ENCODE assay signal across 6 cellular contexts in the genomic region with DNA sequence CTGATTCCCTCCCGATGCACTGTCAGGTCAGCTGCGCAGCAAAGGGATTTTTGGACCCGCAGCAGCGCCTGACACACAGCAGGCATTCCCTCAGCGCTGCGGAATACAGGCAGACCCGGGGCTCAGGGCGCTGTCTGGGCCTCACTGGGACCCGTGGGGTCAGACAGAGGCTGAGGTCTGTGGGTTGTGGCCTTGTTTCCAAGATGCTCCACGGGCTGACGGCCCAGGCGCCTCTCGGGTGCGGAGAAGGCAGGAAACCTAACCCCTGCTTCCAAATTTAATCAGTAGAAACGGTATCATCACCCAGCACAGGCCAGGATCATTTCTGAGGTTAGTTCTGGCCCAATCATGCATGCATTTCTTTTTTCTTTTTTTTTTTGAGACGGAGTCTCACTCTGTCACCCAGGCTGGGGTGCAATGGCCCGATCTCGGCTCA. TPM values are rescaled to one million over a fixed set of nuclear protein-coding genes. Genes with fewer than 3 reads are reported as not detected.
DNase-seq lines count a peak whose midpoint lies in the region; TF ChIP-seq lines count a peak whose summit lies in the region.

No MANE protein-coding gene starts in this region.

- WGBS in thyroid gland, 2 donors: 68 to 77% methylated on average over 13 to 16 of the region's 18 CpGs

- no peaks in the 10 kb centered on the region for H3K27me3 ChIP-seq in thyroid gland

- TF ChIP-seq POLR2A in thyroid gland (IDR thresholded peaks at IDR 0.05): no peak

- no peaks in the 10 kb centered on the region for H3K36me3 ChIP-seq in thyroid gland

- intact Hi-C loops in activated CD4-positive, alpha-beta T cell treated with anti-CD3 and anti-CD28 coated beads, Interleukin-2, amount 10 ng/mL, durations not matched to agents 24 days and 14 days (cut with micrococcal nuclease): loop anchor here (1.0 kb wide), 3 partner anchors 17 to 134 kb away; a partner anchor contains a TSS
- intact Hi-C loops in thyroid gland (cut with DNase I): loop anchor here (2.0 kb wide), 1 partner anchor 71 kb away; no protein-coding TSS in a partner anchor

- H3K9me3 ChIP-seq in thyroid gland: no peaks in the 10 kb centered on the region

- peak overlapping the region; percentile 74 for H3K4me3 Mint-ChIP-seq in activated CD4-positive, alpha-beta T cell treated with anti-CD3 and anti-CD28 coated beads, Interleukin-2, amount 10 ng/mL, durations not matched to agents 24 days and 14 days
- H3K4me3 Mint-ChIP-seq in glutamatergic neuron (ENCODE audit: unreplicated experiment): peak overlapping the region; percentile 82

- no peak for TF ChIP-seq CTCF in glutamatergic neuron (IDR thresholded peaks at IDR 0.05; ENCODE audit: partially characterized antibody, unreplicated experiment)
- TF ChIP-seq CTCF in thyroid gland (IDR thresholded peaks at IDR 0.05): no peak

- H3K27ac Mint-ChIP-seq in activated CD4-positive, alpha-beta T cell treated with anti-CD3 and anti-CD28 coated beads, Interleukin-2, amount 10 ng/mL, durations not matched to agents 24 days and 14 days: peak overlapping the region; percentile 73
- peak overlapping the region; percentile 72 for H3K27ac Mint-ChIP-seq in glutamatergic neuron (ENCODE audit: unreplicated experiment)

- no peak for DNase-seq in activated CD4-positive, alpha-beta T cell treated with anti-CD3 and anti-CD28 coated beads, Interleukin-2, amount 10 ng/mL, durations not matched to agents 24 days and 14 days
- no peak for DNase-seq in activated CD4-positive, alpha-beta T cell treated with anti-CD3 and anti-CD28 coated beads, Interleukin-2, amount 50 U/mL, for 4 hours
- DNase-seq in glutamatergic neuron: peak; percentile 22
- no peak for DNase-seq in thyroid gland
- DNase-seq in NCI-H2196 (lab: John Stamatoyannopoulos, UW; ENCODE audit: unreplicated experiment): no peak
- DNase-seq in Ammon's horn (ENCODE audit: low spot score): no peak

- no peaks in the 10 kb centered on the region for H3K9me3 Mint-ChIP-seq in activated CD4-positive, alpha-beta T cell treated with anti-CD3 and anti-CD28 coated beads, Interleukin-2, amount 10 ng/mL, durations not matched to agents 24 days and 14 days
- H3K9me3 Mint-ChIP-seq in glutamatergic neuron (ENCODE audit: unreplicated experiment): peaks cover 15% of the 10 kb centered on the region

- H3K4me1 ChIP-seq in thyroid gland: peaks cover 27 to 50% of the 10 kb centered on the region in 2 donors

- peak overlapping the region in 2 of 3 donors; percentile 16 to 40 for H3K4me3 ChIP-seq in thyroid gland (replicated peaks in 1 of 3)

- peak overlapping the region; percentile 80 to 91 (median 88) for H3K27ac ChIP-seq in thyroid gland

- H3K4me1 Mint-ChIP-seq in activated CD4-positive, alpha-beta T cell treated with anti-CD3 and anti-CD28 coated beads, Interleukin-2, amount 10 ng/mL, durations not matched to agents 24 days and 14 days: peaks cover 20% of the 10 kb centered on the region
- H3K4me1 Mint-ChIP-seq in glutamatergic neuron (ENCODE audit: low read depth, unreplicated experiment): peaks cover 4% of the 10 kb centered on the region

- peaks cover 15% of the 10 kb centered on the region for H3K36me3 Mint-ChIP-seq in activated CD4-positive, alpha-beta T cell treated with anti-CD3 and anti-CD28 coated beads, Interleukin-2, amount 10 ng/mL, durations not matched to agents 24 days and 14 days (ENCODE audit: low read depth)
- H3K36me3 Mint-ChIP-seq in glutamatergic neuron (ENCODE audit: unreplicated experiment): no peaks in the 10 kb centered on the region

- peaks cover 8% of the 10 kb centered on the region for H3K27me3 Mint-ChIP-seq in activated CD4-positive, alpha-beta T cell treated with anti-CD3 and anti-CD28 coated beads, Interleukin-2, amount 10 ng/mL, durations not matched to agents 24 days and 14 days
- peaks cover 8% of the 10 kb centered on the region for H3K27me3 Mint-ChIP-seq in glutamatergic neuron (ENCODE audit: unreplicated experiment)

RNA-seq across cellular contexts. Expression of a gene that starts 0.7 kb away (rescaled TPM):
- total RNA-seq in activated CD4-positive, alpha-beta T cell treated with anti-CD3 and anti-CD28 coated beads, Interleukin-2, amount 10 ng/mL, durations not matched to agents 24 days and 14 days: 109 and 110 TPM in 2 replicates
- total RNA-seq in glutamatergic neuron (ENCODE audit: unreplicated experiment): 51.7 TPM
- 10 to 100 TPM; 41.4 to 55.5 (median 53.5) TPM for total RNA-seq in thyroid gland

RNA-seq across cellular contexts. Expression of a gene that starts 12.5 kb away (rescaled TPM):
- total RNA-seq in activated CD4-positive, alpha-beta T cell treated with anti-CD3 and anti-CD28 coated beads, Interleukin-2, amount 10 ng/mL, durations not matched to agents 24 days and 14 days: 7.2 and 7.7 TPM in 2 replicates
- total RNA-seq in glutamatergic neuron (ENCODE audit: unreplicated experiment) (10.7 TPM), thyroid gland (10 to 100 TPM; 16.2 to 73.4 (median 62.9) TPM)

RNA-seq across cellular contexts. Expression of a gene that starts 24.0 kb away (rescaled TPM):
- not detected in 2 replicates for total RNA-seq in activated CD4-positive, alpha-beta T cell treated with anti-CD3 and anti-CD28 coated beads, Interleukin-2, amount 10 ng/mL, durations not matched to agents 24 days and 14 days
- total RNA-seq in glutamatergic neuron (ENCODE audit: unreplicated experiment): 1.5 TPM
- not detected for total RNA-seq in thyroid gland

RNA-seq across cellular contexts. Expression of a gene that starts 30.4 kb away (rescaled TPM):
- 103 and 104 TPM in 2 replicates for total RNA-seq in activated CD4-positive, alpha-beta T cell treated with anti-CD3 and anti-CD28 coated beads, Interleukin-2, amount 10 ng/mL, durations not matched to agents 24 days and 14 days
- 79.9 TPM for total RNA-seq in glutamatergic neuron (ENCODE audit: unreplicated experiment)
- 10 to 100 TPM; 23.2 to 39.7 (median 33.1) TPM for total RNA-seq in thyroid gland

RNA-seq across cellular contexts. Expression of a gene that starts 31.6 kb away (rescaled TPM):
- not detected in 2 replicates for total RNA-seq in activated CD4-positive, alpha-beta T cell treated with anti-CD3 and anti-CD28 coated beads, Interleukin-2, amount 10 ng/mL, durations not matched to agents 24 days and 14 days
- total RNA-seq in glutamatergic neuron (ENCODE audit: unreplicated experiment) (0.78 TPM), thyroid gland (not detected)
